In the genomic region with DNA sequence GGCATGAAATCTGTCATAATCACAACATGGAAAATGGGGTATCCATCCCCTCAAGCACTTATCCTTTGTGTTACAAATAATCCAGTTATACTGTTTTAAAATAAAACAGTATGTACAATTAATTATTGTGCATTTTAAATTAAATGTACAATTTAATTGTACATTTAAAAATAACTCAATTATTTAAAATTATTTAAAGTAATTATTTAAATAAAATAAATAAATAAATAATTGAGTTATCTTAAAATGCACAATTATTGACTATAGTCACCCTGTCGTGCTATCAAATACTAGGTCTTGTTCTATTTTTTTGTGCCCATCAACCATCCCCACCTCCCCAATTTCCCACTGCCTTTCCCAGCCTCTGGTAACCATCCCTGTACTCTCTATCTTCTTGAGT, we compare ENCODE assay signal across 24 cellular contexts.
DNase-seq lines count a peak whose midpoint lies in the region; ATAC-seq, FAIRE-seq and TF ChIP-seq lines count a peak whose summit lies in the region.
"Had no signal": no experiment of that assay in that cellular context is flagged by ENCODE, and none has a peak within 500 bp of the region (broad histone marks: within the 10 kb centered on the region; RNA-seq: fewer than 3 reads in every experiment).

No MANE protein-coding gene starts in this region.

- no peaks in the 10 kb centered on the region for H3K9me3 Mint-ChIP-seq in WTC11
- H3K9me3 Mint-ChIP-seq: CD4-positive, alpha-beta T cell; CD8-positive, alpha-beta T cell had no signal

- 55 to 74% methylated on average over 1 of the region's 1 CpG for WGBS in pancreas, 2 donors

- no peak for DNase-seq in WTC11 (ENCODE audit: low spot score)
- DNase-seq in kidney: no peak
- DNase-seq in pancreas: no peak
- DNase-seq in NCI-H345 treated with DMSO at 0.1 percent for 48 hours (lab: John Stamatoyannopoulos, UW; ENCODE audit: unreplicated experiment): no peak
- no peak for DNase-seq in effector CD8-positive, alpha-beta T cell (lab: John Stamatoyannopoulos, UW)
- DNase-seq in COLO829 (ENCODE audit: low spot score): no peak
- DNase-seq: 8988T; AML-193; CD4-positive, alpha-beta T cell; CD8-positive, alpha-beta T cell; COR-L47; DMS153; DMS53; DMS79; DND-41; EL; GF-D8 had no signal

- FAIRE-seq in G401.6 (lab: Jason Lieb, UNC) (peak; percentile 17), kidney (lab: Jason Lieb, UNC) (peak; percentile 71), pancreas (lab: Jason Lieb, UNC) (peak; percentile 53)
- FAIRE-seq: A549, GM12891 had no signal

- no peak overlapping the region for H3K4me3 Mint-ChIP-seq in WTC11
- H3K4me3 Mint-ChIP-seq: B cell; CD4-positive, alpha-beta T cell; CD8-positive, alpha-beta T cell had no signal

- H3K27me3 Mint-ChIP-seq in WTC11 (ENCODE audit: low read depth): no peaks in the 10 kb centered on the region

- H3K9me3 ChIP-seq in kidney (ENCODE audit: control insufficient read depth in 1 of 2, low read length in 2 of 2): no peaks in the 10 kb centered on the region
- no peaks in the 10 kb centered on the region for H3K9me3 ChIP-seq in pancreas
- H3K9me3 ChIP-seq: A549 had no signal

- H3K4me1 ChIP-seq in kidney (ENCODE audit: control insufficient read depth in 1 of 2, insufficient read depth in 1 of 2, low read depth in 1 of 2, low read length in 2 of 2) (no peaks in the 10 kb centered on the region), pancreas (no peaks in the 10 kb centered on the region)

- H3K27ac ChIP-seq in kidney (ENCODE audit: low read depth in 2 of 2, low read length in 2 of 2) (no peak overlapping the region), pancreas (no peak overlapping the region)
- H3K27ac ChIP-seq: A549; BLaER1 treated with 17β-estradiol and CSF1 and Interleukin-3, amounts not matched to agents 10 nM and 100 nM; C4-2B had no signal

- TF ChIP-seq CTCF in WTC11 (IDR thresholded peaks at IDR 0.05) (no peak), kidney (IDR thresholded peaks at IDR 0.05; ENCODE audit: borderline replicate concordance, extremely low read depth, insufficient read depth) (no peak), pancreas (IDR thresholded peaks at IDR 0.05) (no peak)

- intact Hi-C loops in kidney (cut with DNase I) (no loop called here), pancreas (cut with DNase I) (no loop called here)

- peaks cover 40% of the 10 kb centered on the region for H3K4me1 Mint-ChIP-seq in WTC11

- no peak overlapping the region for H3K9ac ChIP-seq in kidney (ENCODE audit: low read length in 2 of 2)
- H3K9ac ChIP-seq: BLaER1 treated with 17β-estradiol and CSF1 and Interleukin-3, amounts not matched to agents 10 nM and 100 nM had no signal

- H3K4me3 ChIP-seq in kidney (ENCODE audit: low read length in 2 of 2): no peak overlapping the region
- no peak overlapping the region for H3K4me3 ChIP-seq in pancreas
- H3K4me3 ChIP-seq: A549; BLaER1 treated with 17β-estradiol and CSF1 and Interleukin-3, amounts not matched to agents 10 nM and 100 nM had no signal

- no peak for ATAC-seq in WTC11
- no peak for ATAC-seq in pancreas
- no peak for ATAC-seq in GM18867 (IDR thresholded peaks at IDR 0.05; ENCODE audit: unreplicated experiment)
- ATAC-seq: A549; CD8-positive, alpha-beta T cell had no signal

- H3K36me3 Mint-ChIP-seq in WTC11: no peaks in the 10 kb centered on the region
- H3K36me3 Mint-ChIP-seq: CD8-positive, alpha-beta T cell had no signal

- H3K36me3 ChIP-seq in kidney (ENCODE audit: control insufficient read depth in 1 of 2, insufficient read depth in 2 of 2, low read length in 2 of 2): no peaks in the 10 kb centered on the region
- no peaks in the 10 kb centered on the region for H3K36me3 ChIP-seq in pancreas
- H3K36me3 ChIP-seq: BLaER1 treated with 17β-estradiol and CSF1 and Interleukin-3, amounts not matched to agents 10 nM and 100 nM had no signal

- no peak overlapping the region for H3K27ac Mint-ChIP-seq in WTC11
- H3K27ac Mint-ChIP-seq: B cell; CD4-positive, alpha-beta T cell; CD8-positive, alpha-beta T cell had no signal

- peaks cover 0 to 4% (median 0%) of the 10 kb centered on the region in 4 donors for H3K27me3 ChIP-seq in pancreas
- H3K27me3 ChIP-seq: BLaER1 treated with 17β-estradiol and CSF1 and Interleukin-3, amounts not matched to agents 10 nM and 100 nM had no signal

- CTCF ChIA-PET in WTC11 (lab: Charles Lee): interaction anchor here (1.3 kb wide), 1 partner anchor 102 kb away, joined by 3 read pairs; no protein-coding TSS in a partner anchor

- POLR2A ChIA-PET in WTC11 (lab: Charles Lee): no interaction called here

TF ChIP-seq in WTC11, 78 proteins besides CTCF, POLR2A, EP300 and RAD21:
- no peak for TF ChIP-seq E2F5 (CRISPR knock-in tag; IDR thresholded peaks at IDR 0.05)
- TF ChIP-seq HMGA2 (CRISPR knock-in tag; IDR thresholded peaks at IDR 0.05): peak; percentile 93
- no peak for TF ChIP-seq ATF1 (CRISPR knock-in tag; IDR thresholded peaks at IDR 0.05)
